In genomic region chr15:57215371-57215770, GRCh38 we compare ENCODE assay signal across 27 cellular contexts.
A peak's percentile ranks its signal among the peaks of the same experiment; 100 is the strongest.
DNase-seq lines count a peak whose midpoint lies in the region; ATAC-seq and TF ChIP-seq lines count a peak whose summit lies in the region.
"Had no signal": no experiment of that assay in that cellular context is flagged by ENCODE, and none has a peak within 500 bp of the region (broad histone marks: within the 10 kb centered on the region; RNA-seq: fewer than 3 reads in every experiment).

No MANE protein-coding gene starts in this region.

- no peak for ATAC-seq in SK-N-SH treated with all-trans-retinoic acid at 6 μM for 48 hours
- no peak for ATAC-seq in activated CD4-positive, CD25-positive, alpha-beta regulatory T cell treated with anti-CD3 and anti-CD28 coated beads, Interleukin-2, amount 50 U/mL, for 24 hours
- no peak for ATAC-seq in HG02678 (IDR thresholded peaks at IDR 0.05; ENCODE audit: unreplicated experiment)
- ATAC-seq: Right ventricle myocardium inferior, T-cell had no signal

- H3K4me3 Mint-ChIP-seq in nephron progenitor cell: no peak overlapping the region
- H3K4me3 Mint-ChIP-seq: activated naive CD8-positive, alpha-beta T cell; activated T-helper 1 cell treated with anti-CD3 and anti-CD28 coated beads, Interleukin-12 subunit alpha, Interleukin-12 subunit beta, Interleukin-2, Interleukin-4 antibody, amounts not matched to agents 30 ng/mL and 10 ng/mL and 1 ng/mL, durations not matched to agents 14 hours and 24 hours and 36 hours; IgD-negative memory B cell; naive B cell; T-cell had no signal

- H3K36me3 Mint-ChIP-seq in nephron progenitor cell (ENCODE audit: low read depth): no peaks in the 10 kb centered on the region
- H3K36me3 Mint-ChIP-seq: activated naive CD8-positive, alpha-beta T cell; IgD-negative memory B cell; naive B cell; T-cell had no signal

- H3K27me3 ChIP-seq in SK-N-SH (ENCODE audit: insufficient read depth) (no peaks in the 10 kb centered on the region), dorsolateral prefrontal cortex (no peaks in the 10 kb centered on the region), vagina (no peaks in the 10 kb centered on the region)
- H3K27me3 ChIP-seq: transverse colon had no signal

- no peak for TF ChIP-seq EP300 in SK-N-SH (IDR thresholded peaks at IDR 0.05; ENCODE audit: borderline replicate concordance in 1 of 2, low read depth in 1 of 2, low read length in 1 of 2)

- 35% methylated on average over 3 of the region's 3 CpGs for WGBS in SK-N-SH (ENCODE audit: low lambda C conversion rate)

- TF ChIP-seq POLR2A in vagina (IDR thresholded peaks at IDR 0.05): no peak

- POLR2A ChIA-PET in SK-N-SH (lab: Yijun Ruan, JAX): no interaction called here

- H3K27ac ChIP-seq in SK-N-SH (ENCODE audit: low read depth in 2 of 2, low read length in 1 of 2) (peak overlapping the region; percentile 22 to 90; a peak in 2 of 4 replicates), dorsolateral prefrontal cortex (peak overlapping the region in 30 of 59 donors; percentile 1 to 70 (median 38)), vagina (peak overlapping the region; percentile 35)
- H3K27ac ChIP-seq: HL-60 had no signal

- H3K4me2 ChIP-seq in SK-N-SH: peak overlapping the region; percentile 58; the same call in 1 of the 2 replicates

- H3F3A ChIP-seq in SK-N-SH (replicated peaks; ENCODE audit: insufficient read depth): peaks cover 44% of the 10 kb centered on the region

- H3K36me3 ChIP-seq in SK-N-SH (replicated peaks in 1 of 2; ENCODE audit: control insufficient read depth in 1 of 2, insufficient read depth in 2 of 2, low read length in 1 of 2) (no peaks in the 10 kb centered on the region), vagina (no peaks in the 10 kb centered on the region)
- H3K36me3 ChIP-seq: transverse colon had no signal

- H3K79me2 ChIP-seq in SK-N-SH (ENCODE audit: insufficient read depth): peaks cover 52% of the 10 kb centered on the region

- H3K9me3 ChIP-seq in SK-N-SH (no peaks in the 10 kb centered on the region), vagina (no peaks in the 10 kb centered on the region)
- H3K9me3 ChIP-seq: transverse colon had no signal

- intact Hi-C loops in dorsolateral prefrontal cortex (cut with DNase I): loop anchor here in 1 of 2 donors (10.0 kb wide), 2 partner anchors 301 to 721 kb away; partner anchors contain the start of gene TCF12
- intact Hi-C loops in vagina (cut with DNase I): loop anchor here (10.0 kb wide), 1 partner anchor 71 kb away; no protein-coding TSS in a partner anchor

- no peaks in the 10 kb centered on the region for H3K27me3 Mint-ChIP-seq in nephron progenitor cell (ENCODE audit: low read depth, poor library complexity)
- H3K27me3 Mint-ChIP-seq: activated naive CD8-positive, alpha-beta T cell; IgD-negative memory B cell; naive B cell; T-cell had no signal

- H3K9ac ChIP-seq in SK-N-SH: peak overlapping the region; percentile 30; the same call in 1 of the 2 replicates

- no peak for DNase-seq in SK-N-SH
- no peak for DNase-seq in dorsolateral prefrontal cortex
- DNase-seq in nephron progenitor cell: no peak
- no peak for DNase-seq in vagina (ENCODE audit: extremely low spot score in 2 of 2)
- DNase-seq in AML-193 (lab: John Stamatoyannopoulos, UW): no peak
- DNase-seq: 8988T; activated CD4-positive, alpha-beta T cell treated with anti-CD3 and anti-CD28 coated beads for 4 hours; hippocampal formation; islet precursor cell; mammary epithelial cell; naive B cell; NCI-H1694 treated with DMSO at 0.1 percent for 48 hours; NCI-H2227 treated with DMSO at 0.1 percent for 48 hours; NCI-H748 treated with DMSO at 0.1 percent for 48 hours; stimulated activated naive CD4-positive, alpha-beta T cell treated with Interleukin-2 at 50 U/mL for 16 hours; T-cell; transverse colon had no signal

- H2AFZ ChIP-seq in SK-N-SH (ENCODE audit: low read depth): no peak overlapping the region

- CTCF ChIA-PET in SK-N-SH (lab: Yijun Ruan, JAX): interaction anchor here (0.9 to 1.4 kb wide), 6 partner anchors 69 to 724 kb away, joined by 3 to 11 read pairs (median 4); no protein-coding TSS in a partner anchor

- H3K9me3 Mint-ChIP-seq in nephron progenitor cell: no peaks in the 10 kb centered on the region
- H3K9me3 Mint-ChIP-seq: activated T-helper 1 cell treated with anti-CD3 and anti-CD28 coated beads, Interleukin-12 subunit alpha, Interleukin-12 subunit beta, Interleukin-2, Interleukin-4 antibody, amounts not matched to agents 30 ng/mL and 10 ng/mL and 1 ng/mL, durations not matched to agents 14 hours and 24 hours and 36 hours; IgD-negative memory B cell; naive B cell; T-cell had no signal

- H4K20me1 ChIP-seq in SK-N-SH (ENCODE audit: insufficient read depth): no peaks in the 10 kb centered on the region

- TF ChIP-seq RAD21 in SK-N-SH (IDR thresholded peaks at IDR 0.05; ENCODE audit: low read length): no peak

- H3K27ac Mint-ChIP-seq in nephron progenitor cell: peak overlapping the region; percentile 89
- H3K27ac Mint-ChIP-seq: activated naive CD8-positive, alpha-beta T cell; activated T-helper 1 cell treated with anti-CD3 and anti-CD28 coated beads, Interleukin-12 subunit alpha, Interleukin-12 subunit beta, Interleukin-2, Interleukin-4 antibody, amounts not matched to agents 30 ng/mL and 10 ng/mL and 1 ng/mL, durations not matched to agents 14 hours and 24 hours and 36 hours; IgD-negative memory B cell; T-cell had no signal

- H3K4me1 ChIP-seq in SK-N-SH (ENCODE audit: control insufficient read depth in 1 of 2, insufficient read depth in 2 of 2, low read depth in 1 of 2, low read length in 1 of 2) (peaks cover 28 to 31% of the 10 kb centered on the region in 2 experiments; a peak in 3 of 4 replicates), vagina (peaks cover 74% of the 10 kb centered on the region)

- H3K4me3 ChIP-seq in SK-N-SH (ENCODE audit: low read depth in 2 of 2, low read length in 1 of 2) (no peak overlapping the region; a peak in 1 of 4 replicates), dorsolateral prefrontal cortex (peak overlapping the region in 2 of 59 donors; percentile 5 to 12), vagina (no peak overlapping the region)
- H3K4me3 ChIP-seq: coronary artery, skin epidermis, transverse colon had no signal

- TF ChIP-seq CTCF in SK-N-SH (IDR thresholded peaks at IDR 0.05) (no peak), dorsolateral prefrontal cortex (IDR thresholded peaks at IDR 0.05 in 54 of 56, conservative IDR thresholded peaks at IDR 0.05 in 2 of 56; ENCODE audit: low read depth in 1 of 56, partially characterized antibody in 56 of 56) (no peak), nephron progenitor cell (IDR thresholded peaks at IDR 0.05) (no peak), vagina (IDR thresholded peaks at IDR 0.05) (no peak)

- H3K4me1 Mint-ChIP-seq in nephron progenitor cell: peaks cover 68% of the 10 kb centered on the region

- no peaks in the 10 kb centered on the region for H3K9me2 ChIP-seq in SK-N-SH

TF ChIP-seq in SK-N-SH, 30 proteins besides CTCF, POLR2A, EP300 and RAD21:
- TF ChIP-seq FOXM1 (IDR thresholded peaks at IDR 0.05; ENCODE audit: low read depth): no peak
- TF ChIP-seq, protein P1, sequence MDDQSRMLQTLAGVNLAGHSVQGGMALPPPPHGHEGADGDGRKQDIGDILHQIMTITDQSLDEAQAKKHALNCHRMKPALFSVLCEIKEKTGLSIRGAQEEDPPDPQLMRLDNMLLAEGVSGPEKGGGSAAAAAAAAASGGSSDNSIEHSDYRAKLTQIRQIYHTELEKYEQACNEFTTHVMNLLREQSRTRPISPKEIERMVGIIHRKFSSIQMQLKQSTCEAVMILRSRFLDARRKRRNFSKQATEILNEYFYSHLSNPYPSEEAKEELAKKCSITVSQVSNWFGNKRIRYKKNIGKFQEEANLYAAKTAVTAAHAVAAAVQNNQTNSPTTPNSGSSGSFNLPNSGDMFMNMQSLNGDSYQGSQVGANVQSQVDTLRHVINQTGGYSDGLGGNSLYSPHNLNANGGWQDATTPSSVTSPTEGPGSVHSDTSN (IDR thresholded peaks at IDR 0.05): peak; percentile 19; the same call in 1 of the 2 replicates

TF ChIP-seq in SK-N-SH treated with all-trans-retinoic acid at 6 μM for 48 hours, 23 proteins besides CTCF, POLR2A, EP300 and RAD21:
- no peak for TF ChIP-seq ISL1 (CRISPR knock-in tag; IDR thresholded peaks at IDR 0.05)
- TF ChIP-seq ZFP30 (CRISPR knock-in tag; IDR thresholded peaks at IDR 0.05): no peak
- no peak for TF ChIP-seq ZC3H10 (CRISPR knock-in tag; IDR thresholded peaks at IDR 0.05)
- no peak for TF ChIP-seq RARB (CRISPR knock-in tag; IDR thresholded peaks at IDR 0.05)
- TF ChIP-seq ZFP3 (CRISPR knock-in tag; IDR thresholded peaks at IDR 0.05): no peak
- TF ChIP-seq CSDC2 (CRISPR knock-in tag; IDR thresholded peaks at IDR 0.05): no peak
- TF ChIP-seq, protein P2, sequence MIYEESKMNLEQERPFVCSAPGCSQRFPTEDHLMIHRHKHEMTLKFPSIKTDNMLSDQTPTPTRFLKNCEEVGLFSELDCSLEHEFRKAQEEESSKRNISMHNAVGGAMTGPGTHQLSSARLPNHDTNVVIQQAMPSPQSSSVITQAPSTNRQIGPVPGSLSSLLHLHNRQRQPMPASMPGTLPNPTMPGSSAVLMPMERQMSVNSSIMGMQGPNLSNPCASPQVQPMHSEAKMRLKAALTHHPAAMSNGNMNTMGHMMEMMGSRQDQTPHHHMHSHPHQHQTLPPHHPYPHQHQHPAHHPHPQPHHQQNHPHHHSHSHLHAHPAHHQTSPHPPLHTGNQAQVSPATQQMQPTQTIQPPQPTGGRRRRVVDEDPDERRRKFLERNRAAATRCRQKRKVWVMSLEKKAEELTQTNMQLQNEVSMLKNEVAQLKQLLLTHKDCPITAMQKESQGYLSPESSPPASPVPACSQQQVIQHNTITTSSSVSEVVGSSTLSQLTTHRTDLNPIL (CRISPR knock-in tag; IDR thresholded peaks at IDR 0.05; ENCODE audit: low read depth): no peak
- TF ChIP-seq TOX (CRISPR knock-in tag; IDR thresholded peaks at IDR 0.05; ENCODE audit: borderline replicate concordance): no peak
